In the genomic region with DNA sequence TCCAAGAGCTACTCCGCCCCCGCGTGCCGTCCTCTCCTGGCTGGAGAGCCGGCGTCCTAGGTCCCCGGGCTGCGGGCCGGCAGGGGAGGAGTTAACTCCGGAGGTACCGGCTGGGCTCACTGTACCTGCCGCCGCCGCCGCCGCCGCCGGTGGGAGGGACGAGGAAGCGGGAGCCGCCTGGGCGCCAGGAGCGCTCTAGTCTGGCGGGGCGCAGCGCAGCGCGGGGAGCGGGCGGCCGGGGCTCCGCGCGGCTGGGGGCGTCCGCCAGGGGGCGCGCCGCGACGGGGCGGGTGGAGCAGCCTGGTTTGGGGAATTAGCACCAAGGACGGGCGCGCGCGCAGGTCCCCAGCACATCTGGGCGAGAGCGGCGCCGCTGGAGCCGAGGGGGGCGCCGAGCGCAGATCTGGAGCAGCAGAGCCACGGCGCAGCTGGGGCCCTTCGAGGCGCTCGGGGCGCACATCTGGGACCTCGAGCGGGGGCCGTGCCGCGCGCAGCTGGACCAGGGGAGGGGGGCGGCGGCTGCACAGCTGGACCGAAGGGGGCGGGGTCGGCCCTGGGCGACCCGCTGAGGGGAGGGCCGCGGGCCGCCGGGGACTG, we compare ENCODE assay signal across 8 cellular contexts. TPM values are rescaled to one million over a fixed set of nuclear protein-coding genes. Genes with fewer than 3 reads are reported as not detected.
A peak's percentile ranks its signal among the peaks of the same experiment; 100 is the strongest.
DNase-seq lines count a peak whose midpoint lies in the region; ATAC-seq and TF ChIP-seq lines count a peak whose summit lies in the region.

NXPH3 (plus strand) TSS at position 348 of the 597 bp plus-strand sequence. CDS start 349 bp downstream, outside the sequence.

- TF ChIP-seq CTCF in BJ (IDR thresholded peaks at IDR 0.05; ENCODE audit: insufficient read depth, low read depth, low read length) (peak; percentile 24; the same call in 1 of the 2 replicates), HFFc6 (IDR thresholded peaks at IDR 0.05) (peak; percentile 71), heart right ventricle (IDR thresholded peaks at IDR 0.05) (peak in 8 of 9 donors; percentile 35 to 83 (median 68)), retinal pigment epithelial cell (conservative IDR thresholded peaks at IDR 0.05; ENCODE audit: low read depth, low read length) (peak; percentile 31)

- H3K9ac ChIP-seq in SK-N-MC (ENCODE audit: insufficient read length): peak within 1 kb of the TSS; percentile 37

- peaks cover 17% of the 10 kb centered on the region for H3K27me3 Mint-ChIP-seq in HFFc6 (ENCODE audit: insufficient read depth)

- peaks cover 22% of the 10 kb centered on the region for H3K4me1 Mint-ChIP-seq in HFFc6 (ENCODE audit: low read depth)

- H3K36me3 ChIP-seq in BJ (ENCODE audit: control insufficient read depth, insufficient read depth, low read length) (no peaks in the 10 kb centered on the region), SK-N-MC (ENCODE audit: insufficient read depth, low read length) (no peaks in the 10 kb centered on the region), heart right ventricle (peaks cover 0 to 11% (median 0%) of the 10 kb centered on the region in 9 donors)

- H3K27ac ChIP-seq in SK-N-MC (no peak within 1 kb of the TSS), heart right ventricle (peak within 1 kb of the TSS in 9 of 10 donors; percentile 17 to 84 (median 61))

- CTCF ChIA-PET in BJ (lab: Yijun Ruan, JAX): interaction anchor here (0.6 to 18.4 kb wide), 14 partner anchors 10 to 423 kb away, joined by 3 to 638 read pairs (median 4); partner anchors contain the start of genes SLC35B1 and SPOP

- peak within 1 kb of the TSS; percentile 87 for H3K4me3 Mint-ChIP-seq in HFFc6

- no peaks in the 10 kb centered on the region for H3K9me3 Mint-ChIP-seq in HFFc6
- no peaks in the 10 kb centered on the region for H3K9me3 Mint-ChIP-seq in activated naive CD4-positive, alpha-beta T cell treated with anti-CD3 and anti-CD28 coated beads, Interleukin-2, amount 50 U/mL, for 72 hours

- H3K4me1 ChIP-seq in heart right ventricle: peaks cover 6 to 48% (median 21%) of the 10 kb centered on the region in 9 donors

- H3K27ac Mint-ChIP-seq in HFFc6: no peak within 1 kb of the TSS
- no peak within 1 kb of the TSS for H3K27ac Mint-ChIP-seq in activated naive CD4-positive, alpha-beta T cell treated with anti-CD3 and anti-CD28 coated beads, Interleukin-2, amount 50 U/mL, for 72 hours

- POLR2A ChIA-PET in BJ (lab: Charles Lee): no interaction called here

- H3K9me3 ChIP-seq in SK-N-MC (ENCODE audit: low read depth, low read length) (no peaks in the 10 kb centered on the region), heart right ventricle (no peaks in the 10 kb centered on the region)

- H3K4me3 ChIP-seq in BJ (ENCODE audit: low read depth, low read length): peak within 1 kb of the TSS; percentile 72
- H3K4me3 ChIP-seq in SK-N-MC: peak within 1 kb of the TSS; percentile 90
- peak within 1 kb of the TSS; percentile 56 to 79 (median 74) for H3K4me3 ChIP-seq in heart right ventricle
- peak within 1 kb of the TSS; percentile 44 for H3K4me3 ChIP-seq in retinal pigment epithelial cell (ENCODE audit: low read length)

- no peak for DNase-seq in BJ (ENCODE audit: low read depth)
- no peak for DNase-seq in HFFc6
- DNase-seq in SK-N-MC (ENCODE audit: low read depth, low spot score): no peak
- peak in 1 of 2 donors; percentile 90 for DNase-seq in activated naive CD4-positive, alpha-beta T cell treated with anti-CD3 and anti-CD28 coated beads, Interleukin-2, amount 50 U/mL, for 72 hours (ENCODE audit: low spot score in 2 of 2)
- DNase-seq in heart right ventricle: peak; percentile 62 to 81
- no peak for DNase-seq in retinal pigment epithelial cell (ENCODE audit: low read depth)
- DNase-seq in H4 (ENCODE audit: low spot score): no peak
- no peak for DNase-seq in COLO829 (ENCODE audit: low spot score)

- intact Hi-C loops in heart right ventricle (cut with DNase I): loop anchor here in 7 of 10 donors (2.0 to 10.0 kb wide), 5 partner anchors 37 to 279 kb away; no protein-coding TSS in a partner anchor

- peaks cover under 1% of the 10 kb centered on the region; the same call in 1 of the 2 replicates for H3K27me3 ChIP-seq in BJ (ENCODE audit: control insufficient read depth, insufficient read depth, low read length)
- H3K27me3 ChIP-seq in heart right ventricle: peaks cover 0 to 41% (median 0%) of the 10 kb centered on the region in 7 donors

- H3K36me3 Mint-ChIP-seq in HFFc6 (ENCODE audit: low read depth): no peaks in the 10 kb centered on the region
- H3K36me3 Mint-ChIP-seq in activated naive CD4-positive, alpha-beta T cell treated with anti-CD3 and anti-CD28 coated beads, Interleukin-2, amount 50 U/mL, for 72 hours: no peaks in the 10 kb centered on the region

- ATAC-seq in activated naive CD4-positive, alpha-beta T cell treated with anti-CD3 and anti-CD28 coated beads, Interleukin-2, amount 50 U/mL, for 72 hours: peak; percentile 56 to 89
- peak; percentile 26 to 80 (median 44) for ATAC-seq in heart right ventricle

- 1 to 2% methylated on average over 68 to 78 of the region's 78 CpGs for WGBS in heart right ventricle, 2 donors

RNA-seq across cellular contexts. Expression of gene NXPH3, which starts in this region (rescaled TPM):
- 5.0 and 9.3 TPM in 2 replicates for polyA plus RNA-seq in BJ (2011; rRNA removed)
- 4.7 and 6.1 TPM in 2 replicates for polyA minus RNA-seq in BJ (2011; rRNA and poly(A)+ RNA removed)
- 1 to 10 TPM in 5 of 6 experiments, under 1 TPM in 1; 0.59 to 2.3 (median 1.5) TPM for total RNA-seq in HFFc6 (2021; fragmentation: NEBNext Ultra II Directional; extraction: Animal tissue kit (Norgen Biotek cat#: 25700))
- total RNA-seq in activated naive CD4-positive, alpha-beta T cell treated with anti-CD3 and anti-CD28 coated beads, Interleukin-2, amount 50 U/mL, for 72 hours: under 1 TPM; 0.14 to 0.23 TPM
- 1 to 10 TPM; 2.2 to 4.4 (median 3.2) TPM for total RNA-seq in heart right ventricle
- 1 to 10 TPM; 2.3 to 5.9 TPM for polyA plus RNA-seq in heart right ventricle
- 0.15 and 0.23 TPM in 2 replicates for total RNA-seq in H4 (2014; rRNA removed; shearing (Covaris generic))

Comparison
In these comparisons a context has a peak if more than half of its experiments do, and no peak if none do; other contexts are left out.
1. Peak in ATAC-seq in activated naive CD4-positive, alpha-beta T cell treated with anti-CD3 and anti-CD28 coated beads, Interleukin-2, amount 50 U/mL, for 72 hours; RNA of the gene not detected or under 1 TPM.
2. DNase-seq: peak in heart right ventricle (2 of 2); none in BJ (single experiment), HFFc6 (single experiment), SK-N-MC (single experiment), retinal pigment epithelial cell (single experiment), H4 (single experiment) and COLO829 (single experiment).
3. Peak in every context shown above with its lines, with median percentiles within 50 percentile points of each other: H3K4me3 ChIP-seq and CTCF ChIP-seq.